ENCODE assay signal across 13 cellular contexts in the genomic region with DNA sequence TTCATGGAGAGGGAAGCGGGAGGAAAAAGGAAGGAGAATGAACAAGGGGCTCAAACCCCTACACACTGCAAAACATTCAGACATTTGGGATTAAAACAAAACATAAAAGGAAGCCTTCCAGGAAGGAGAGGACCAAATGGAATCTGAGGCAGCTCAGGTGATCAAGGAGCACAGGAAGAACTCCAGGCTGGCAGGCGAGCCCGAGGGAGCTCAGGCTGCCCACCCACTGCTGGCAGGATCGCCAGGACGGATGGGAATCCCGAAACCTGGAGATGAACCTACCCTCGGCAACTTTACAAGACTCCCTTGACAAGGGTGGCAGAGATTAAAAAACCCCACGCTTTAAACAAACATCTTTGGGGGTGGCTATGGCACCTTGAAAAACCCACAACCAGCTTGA. TPM values are rescaled to one million over a fixed set of nuclear protein-coding genes. Genes with fewer than 3 reads are reported as not detected.
DNase-seq lines count a peak whose midpoint lies in the region; ATAC-seq, FAIRE-seq and TF ChIP-seq lines count a peak whose summit lies in the region.
"Had no signal": no experiment of that assay in that cellular context is flagged by ENCODE, and none has a peak within 500 bp of the region (broad histone marks: within the 10 kb centered on the region; RNA-seq: fewer than 3 reads in every experiment).

No MANE protein-coding gene starts in this region.

- WGBS in HepG2 (ENCODE audit: low lambda C conversion rate): 100% methylated on average over 8 of the region's 8 CpGs
- WGBS in right lobe of liver (ENCODE audit: insufficient coverage, low coverage, low lambda C conversion rate, missing lambda C conversion rate): 89% methylated on average over 8 of the region's 8 CpGs
- 86 to 89% methylated on average over 8 of the region's 8 CpGs for WGBS in upper lobe of left lung, 2 donors
- whole genome bisulfite sequencing in mesendoderm (ENCODE audit: extremely low coverage, insufficient coverage, low lambda C conversion rate): no CpG with 5 or more reads among the region's 8 CpGs
- WGBS in GM23248 (ENCODE audit: low coverage in 1 of 2, low lambda C conversion rate in 2 of 2, missing lambda C conversion rate in 2 of 2), 2 experiments: 79 to 85% methylated on average over 8 of the region's 8 CpGs

- H2AFZ ChIP-seq in HepG2 (ENCODE audit: low read length) (no peak overlapping the region), GM23248 (no peak overlapping the region)

- in situ Hi-C loops in HepG2 (cut with HindIII; ENCODE audit: extremely low pct_ligation_motif_present, low pct_unique_long_range_greater_than_20kb): no loop called here
- in situ Hi-C loops in GM23248 (cut with MboI): no loop called here

- H3K4me1 ChIP-seq in HepG2 (ENCODE audit: insufficient read depth, low read length): peaks cover 12% of the 10 kb centered on the region
- H3K4me1 ChIP-seq in right lobe of liver: no peaks in the 10 kb centered on the region
- H3K4me1 ChIP-seq in upper lobe of left lung: peaks cover 23 to 43% (median 29%) of the 10 kb centered on the region in 4 donors
- peaks cover 4% of the 10 kb centered on the region for H3K4me1 ChIP-seq in mesendoderm (ENCODE audit: control insufficient read depth, low read depth, low read length)
- H3K4me1 ChIP-seq in GM23248 (ENCODE audit: insufficient read depth): peaks cover 10% of the 10 kb centered on the region; the same call in 1 of the 2 replicates

- H3K23ac ChIP-seq in mesendoderm (ENCODE audit: low read length): no peak overlapping the region

- peaks cover 10% of the 10 kb centered on the region for H3K79me1 ChIP-seq in mesendoderm (ENCODE audit: low read length)

- H3K18ac ChIP-seq in mesendoderm (ENCODE audit: low read length): no peak overlapping the region

- H4K8ac ChIP-seq in mesendoderm (ENCODE audit: low read depth, low read length): no peak overlapping the region

- peaks cover 67% of the 10 kb centered on the region for H4K20me1 ChIP-seq in HepG2 (ENCODE audit: insufficient read depth, low read length)
- no peaks in the 10 kb centered on the region for H4K20me1 ChIP-seq in GM23248 (ENCODE audit: insufficient read depth)

- H3K9me2 ChIP-seq in GM23248 (ENCODE audit: insufficient read depth): no peaks in the 10 kb centered on the region

- CTCF ChIA-PET in HepG2 (lab: Yijun Ruan, JAX; ENCODE audit: low intra/inter-chr PET ratio, low total read pairs): no interaction called here

- POLR2A ChIA-PET in HepG2 (lab: Yijun Ruan, JAX): interaction anchor here (1.1 to 3.8 kb wide), 2 partner anchors 12 to 14 kb away, joined by 3 to 23 read pairs; a partner anchor contains a TSS

- BruUV-seq in HepG2 (replicated peaks; lab: Mats Ljungman, UMichigan): TSS peak; percentile 25

- no peak overlapping the region for H2AK5ac ChIP-seq in mesendoderm (ENCODE audit: low read length)

- no peak for FAIRE-seq in HepG2 (lab: Jason Lieb, UNC)
- FAIRE-seq: GM12891 had no signal

- H3K4me2 ChIP-seq in HepG2 (ENCODE audit: low read depth, low read length) (no peak overlapping the region), mesendoderm (ENCODE audit: low read length) (no peak overlapping the region), GM23248 (ENCODE audit: unreplicated experiment) (no peak overlapping the region)

- peak overlapping the region; percentile 84 to 92 for H3K27ac Mint-ChIP-seq in activated naive CD4-positive, alpha-beta T cell treated with anti-CD3 and anti-CD28 coated beads, Interleukin-2, amount 50 U/mL, for 72 hours

- peaks cover 37 to 53% of the 10 kb centered on the region in 2 donors for H3K36me3 Mint-ChIP-seq in activated naive CD4-positive, alpha-beta T cell treated with anti-CD3 and anti-CD28 coated beads, Interleukin-2, amount 50 U/mL, for 72 hours

- peaks cover 62% of the 10 kb centered on the region for H3F3A ChIP-seq in GM23248 (ENCODE audit: insufficient read depth)

- no peak for TF ChIP-seq POLR2A in HepG2 (IDR thresholded peaks at IDR 0.05; ENCODE audit: insufficient read depth in 1 of 2, low read depth in 2 of 2, low read length in 2 of 2)
- TF ChIP-seq POLR2A in right lobe of liver (IDR thresholded peaks at IDR 0.05): no peak
- TF ChIP-seq POLR2A in upper lobe of left lung (IDR thresholded peaks at IDR 0.05): no peak

- no peak overlapping the region for H3K4me3 ChIP-seq in HepG2 (replicated peaks in 1 of 3; ENCODE audit: insufficient read depth in 1 of 3, low read depth in 2 of 3, low read length in 3 of 3)
- H3K4me3 ChIP-seq in right lobe of liver: no peak overlapping the region
- no peak overlapping the region for H3K4me3 ChIP-seq in upper lobe of left lung
- H3K4me3 ChIP-seq in WERI-Rb-1 (ENCODE audit: low read depth, low read length): no peak overlapping the region
- H3K4me3 ChIP-seq in mesendoderm (ENCODE audit: low read length): no peak overlapping the region
- H3K4me3 ChIP-seq in GM23248: no peak overlapping the region
- H3K4me3 ChIP-seq: breast epithelium, testis had no signal

- no peaks in the 10 kb centered on the region for H3K27me3 ChIP-seq in HepG2 (ENCODE audit: control insufficient read depth in 1 of 2, insufficient read depth in 2 of 2, low read length in 2 of 2)
- H3K27me3 ChIP-seq in right lobe of liver: no peaks in the 10 kb centered on the region
- H3K27me3 ChIP-seq in upper lobe of left lung: no peaks in the 10 kb centered on the region
- H3K27me3 ChIP-seq in WERI-Rb-1 (ENCODE audit: insufficient read depth, low read depth, severe bottlenecking): no peaks in the 10 kb centered on the region
- H3K27me3 ChIP-seq in mesendoderm (ENCODE audit: insufficient read depth, low read length, poor library complexity): no peaks in the 10 kb centered on the region
- no peaks in the 10 kb centered on the region for H3K27me3 ChIP-seq in GM23248 (replicated peaks; ENCODE audit: insufficient read depth)
- H3K27me3 ChIP-seq: breast epithelium, testis had no signal

- H2BK5ac ChIP-seq in mesendoderm (ENCODE audit: low read length): no peak overlapping the region

- H4K5ac ChIP-seq in mesendoderm (ENCODE audit: low read length): no peak overlapping the region

- H3K79me2 ChIP-seq in HepG2 (ENCODE audit: insufficient read depth, low read length) (peaks cover 4% of the 10 kb centered on the region), mesendoderm (ENCODE audit: control insufficient read depth, insufficient read depth, low read length) (peaks cover 12% of the 10 kb centered on the region), GM23248 (ENCODE audit: insufficient read depth) (peaks cover 30% of the 10 kb centered on the region)

- ATAC-seq in HepG2: no peak
- no peak for ATAC-seq in right lobe of liver
- ATAC-seq in activated naive CD4-positive, alpha-beta T cell treated with anti-CD3 and anti-CD28 coated beads, Interleukin-2, amount 50 U/mL, for 72 hours: no peak
- no peak for ATAC-seq in upper lobe of left lung (ENCODE audit: low FRiP score in 2 of 2)

- TF ChIP-seq CTCF in HepG2 (CRISPR knock-in tag; IDR thresholded peaks at IDR 0.05) (no peak), right lobe of liver (IDR thresholded peaks at IDR 0.05) (no peak), upper lobe of left lung (IDR thresholded peaks at IDR 0.05) (no peak), WERI-Rb-1 (IDR thresholded peaks at IDR 0.05; ENCODE audit: low read depth, low read length) (no peak)

- H2BK120ac ChIP-seq in mesendoderm (ENCODE audit: low read depth, low read length): no peak overlapping the region

- H3K27ac ChIP-seq in HepG2 (ENCODE audit: extremely low read length, insufficient read depth, low read length): no peak overlapping the region
- H3K27ac ChIP-seq in right lobe of liver: no peak overlapping the region
- H3K27ac ChIP-seq in upper lobe of left lung: peak overlapping the region in 3 of 4 donors; percentile 20 to 67 (median 50)
- H3K27ac ChIP-seq in WERI-Rb-1: no peak overlapping the region
- H3K27ac ChIP-seq in mesendoderm (ENCODE audit: low read depth, low read length): no peak overlapping the region
- H3K27ac ChIP-seq in GM23248: no peak overlapping the region

- H3K4ac ChIP-seq in mesendoderm (ENCODE audit: low read depth, low read length): no peak overlapping the region

- no peak overlapping the region for H2BK15ac ChIP-seq in mesendoderm (replicated peaks; ENCODE audit: low read depth)

- no peaks in the 10 kb centered on the region for H3K9me3 ChIP-seq in HepG2 (ENCODE audit: low read length)
- H3K9me3 ChIP-seq in right lobe of liver: no peaks in the 10 kb centered on the region
- no peaks in the 10 kb centered on the region for H3K9me3 ChIP-seq in upper lobe of left lung
- no peaks in the 10 kb centered on the region for H3K9me3 ChIP-seq in WERI-Rb-1 (ENCODE audit: severe bottlenecking)
- no peaks in the 10 kb centered on the region for H3K9me3 ChIP-seq in GM23248 (ENCODE audit: low read depth)
- H3K9me3 ChIP-seq: breast epithelium, testis had no signal

- no peaks in the 10 kb centered on the region for H3K9me3 Mint-ChIP-seq in activated naive CD4-positive, alpha-beta T cell treated with anti-CD3 and anti-CD28 coated beads, Interleukin-2, amount 50 U/mL, for 72 hours

- H3K36me3 ChIP-seq in HepG2 (replicated peaks in 1 of 2; ENCODE audit: control insufficient read depth in 1 of 2, insufficient read depth in 2 of 2, low read length in 2 of 2) (peaks cover 41 to 63% of the 10 kb centered on the region in 2 experiments), right lobe of liver (peaks cover 34 to 69% (median 46%) of the 10 kb centered on the region in 4 donors), upper lobe of left lung (peaks cover 52 to 81% (median 75%) of the 10 kb centered on the region in 4 donors), WERI-Rb-1 (peaks cover 70% of the 10 kb centered on the region), mesendoderm (ENCODE audit: control insufficient read depth, insufficient read depth, low read length) (peaks cover 44% of the 10 kb centered on the region), GM23248 (ENCODE audit: low read depth) (peaks cover 53% of the 10 kb centered on the region)

- DNase-seq in HepG2 (ENCODE audit: low spot score) (no peak), right lobe of liver (no peak), mesenteric fat pad (ENCODE audit: low spot score) (peak; percentile 53), upper lobe of left lung (no peak), WERI-Rb-1 (no peak), mesendoderm (no peak), GM23248 (no peak)
- peak in 1 of 2 donors; percentile 51 for DNase-seq in activated naive CD4-positive, alpha-beta T cell treated with anti-CD3 and anti-CD28 coated beads, Interleukin-2, amount 50 U/mL, for 72 hours (ENCODE audit: low spot score in 2 of 2)
- DNase-seq: midbrain, NCI-H1092 treated with DMSO at 0.1 percent for 48 hours had no signal

- intact Hi-C loops in HepG2 (cut with micrococcal nuclease; ENCODE audit: unreplicated experiment) (no loop called here), right lobe of liver (cut with DNase I) (loop anchor here in 1 of 2 donors (10.0 kb wide), 1 partner anchor 80 kb away; no protein-coding TSS in a partner anchor)

- TF ChIP-seq RAD21 in HepG2 (CRISPR knock-in tag; IDR thresholded peaks at IDR 0.05): no peak

- TF ChIP-seq EP300 in HepG2 (IDR thresholded peaks at IDR 0.05; ENCODE audit: low read depth in 2 of 2, low read length in 2 of 2): no peak
- TF ChIP-seq EP300 in HepG2 (CRISPR knock-in tag; IDR thresholded peaks at IDR 0.05; ENCODE audit: borderline replicate concordance): no peak
- no peak for TF ChIP-seq EP300 in upper lobe of left lung (IDR thresholded peaks at IDR 0.05)

- H3K56ac ChIP-seq in mesendoderm (ENCODE audit: low read length): no peak overlapping the region

- no peak overlapping the region for H3K9ac ChIP-seq in HepG2 (ENCODE audit: insufficient read depth, low read depth, low read length)
- no peak overlapping the region for H3K9ac ChIP-seq in mesendoderm (ENCODE audit: low read length)
- H3K9ac ChIP-seq in GM23248: no peak overlapping the region

RNA-seq across cellular contexts. Expression of a gene that starts 5.0 kb away (rescaled TPM):
- total RNA-seq in HepG2 (2016; rRNA removed; fragmentation: Illumina TruSeq; extraction: Trizol): 0.11 TPM in 1 of 2 replicates, not detected in the other
- total RNA-seq in HepG2 (2016; cell fraction: cytosol; rRNA removed; fragmentation: Illumina TruSeq; extraction: Trizol; ENCODE audit: low read depth): not detected in 2 replicates
- 0.06 TPM in 1 of 2 replicates, not detected in the other for total RNA-seq in HepG2 (2016; cell fraction: insoluble cytoplasmic fraction; rRNA removed; fragmentation: Illumina TruSeq; extraction: Trizol)
- total RNA-seq in HepG2 (2016; cell fraction: membrane; rRNA removed; fragmentation: Illumina TruSeq; extraction: Trizol): not detected in 2 replicates
- 0.13 and 0.16 TPM in 2 replicates for total RNA-seq in HepG2 (2016; cell fraction: nucleus; rRNA removed; fragmentation: Illumina TruSeq; extraction: Trizol)
- 0.12 and 0.13 TPM in 2 replicates for polyA plus RNA-seq in HepG2 (2011; rRNA removed)
- polyA plus RNA-seq in HepG2 (2011; cell fraction: cytosol; rRNA removed): 0.08 and 0.09 TPM in 2 replicates
- polyA plus RNA-seq in HepG2 (2011; cell fraction: nucleus; rRNA removed): 0.31 and 0.51 TPM in 2 replicates
- polyA plus RNA-seq in HepG2 (2012): 0.19 and 0.24 TPM in 2 replicates
- polyA plus RNA-seq in HepG2 (2016; cell fraction: cytosol; fragmentation: Illumina TruSeq; extraction: Trizol; ENCODE audit: low read depth): not detected in 2 replicates
- polyA plus RNA-seq in HepG2 (2016; cell fraction: insoluble cytoplasmic fraction; fragmentation: Illumina TruSeq; extraction: Trizol; ENCODE audit: low read depth): not detected in 2 replicates
- polyA plus RNA-seq in HepG2 (2016; cell fraction: membrane; fragmentation: Illumina TruSeq; extraction: Trizol; ENCODE audit: low read depth): not detected in 2 replicates
- not detected in 2 replicates for polyA plus RNA-seq in HepG2 (2016; cell fraction: nucleus; fragmentation: Illumina TruSeq; extraction: Trizol; ENCODE audit: insufficient read depth, low read depth)
- polyA minus RNA-seq in HepG2 (2011; rRNA and poly(A)+ RNA removed; ENCODE audit: low replicate concordance): 0.68 and 0.84 TPM in 2 replicates
- 0.26 TPM in 1 of 2 replicates, not detected in the other for polyA minus RNA-seq in HepG2 (2011; cell fraction: cytosol; rRNA and poly(A)+ RNA removed)
- 0.62 and 0.77 TPM in 2 replicates for polyA minus RNA-seq in HepG2 (2011; cell fraction: nucleus; rRNA and poly(A)+ RNA removed)
- total RNA-seq in right lobe of liver: 1 to 10 TPM in 1 of 6 experiments, under 1 TPM in 5; 0.24 to 1.4 (median 0.47) TPM
- total RNA-seq in activated naive CD4-positive, alpha-beta T cell treated with anti-CD3 and anti-CD28 coated beads, Interleukin-2, amount 50 U/mL, for 72 hours: 1 to 10 TPM in 1 of 2 donors, under 1 TPM in 1; 0.87 to 2.3 TPM
- 1.8 TPM for total RNA-seq in mesenteric fat pad
- total RNA-seq in upper lobe of left lung: 1 to 10 TPM; 1.0 to 3.7 (median 1.5) TPM
- 0.62 TPM for polyA plus RNA-seq in mesendoderm (2013, experiment 1 of 2)
- polyA plus RNA-seq in mesendoderm (2013, experiment 2 of 2): 0.69 TPM
- total RNA-seq in GM23248 (2014; rRNA removed; shearing (Covaris generic)): not detected in 2 replicates
- polyA plus RNA-seq in GM23248 (2016; fragmentation: Nextera tagmentation; extraction: Ambion mirVana): not detected in 2 replicates

RNA-seq across cellular contexts. Expression of a gene that starts 13.6 kb away (rescaled TPM):
- total RNA-seq in HepG2 (2016; rRNA removed; fragmentation: Illumina TruSeq; extraction: Trizol) (42.5 and 70.4 TPM in 2 replicates), right lobe of liver (100 to 1,000 TPM in 5 of 6 experiments, 10 to 100 TPM in 1; 92.7 to 164 (median 141) TPM), mesenteric fat pad (302 TPM), upper lobe of left lung (100 to 1,000 TPM; 231 to 625 (median 265) TPM)
- total RNA-seq in HepG2 (2016; cell fraction: cytosol; rRNA removed; fragmentation: Illumina TruSeq; extraction: Trizol; ENCODE audit: low read depth): 16.0 and 19.1 TPM in 2 replicates
- total RNA-seq in HepG2 (2016; cell fraction: insoluble cytoplasmic fraction; rRNA removed; fragmentation: Illumina TruSeq; extraction: Trizol): 36.1 and 70.7 TPM in 2 replicates
- 45.9 and 46.6 TPM in 2 replicates for total RNA-seq in HepG2 (2016; cell fraction: membrane; rRNA removed; fragmentation: Illumina TruSeq; extraction: Trizol)
- 163 and 180 TPM in 2 replicates for total RNA-seq in HepG2 (2016; cell fraction: nucleus; rRNA removed; fragmentation: Illumina TruSeq; extraction: Trizol)
- polyA plus RNA-seq in HepG2 (2011; rRNA removed) (51.9 and 55.5 TPM in 2 replicates), GM23248 (2016; fragmentation: Nextera tagmentation; extraction: Ambion mirVana) (59.7 and 62.2 TPM in 2 replicates)
- polyA plus RNA-seq in HepG2 (2011; cell fraction: cytosol; rRNA removed): 14.3 and 16.0 TPM in 2 replicates
- 223 and 237 TPM in 2 replicates for polyA plus RNA-seq in HepG2 (2011; cell fraction: nucleus; rRNA removed)
- 130 and 151 TPM in 2 replicates for polyA plus RNA-seq in HepG2 (2012)
- polyA plus RNA-seq in HepG2 (2016; cell fraction: cytosol; fragmentation: Illumina TruSeq; extraction: Trizol; ENCODE audit: low read depth): 30.5 and 31.3 TPM in 2 replicates
- polyA plus RNA-seq in HepG2 (2016; cell fraction: insoluble cytoplasmic fraction; fragmentation: Illumina TruSeq; extraction: Trizol; ENCODE audit: low read depth): 93.3 and 132 TPM in 2 replicates
- polyA plus RNA-seq in HepG2 (2016; cell fraction: membrane; fragmentation: Illumina TruSeq; extraction: Trizol; ENCODE audit: low read depth): 63.8 and 66.4 TPM in 2 replicates
- polyA plus RNA-seq in HepG2 (2016; cell fraction: nucleus; fragmentation: Illumina TruSeq; extraction: Trizol; ENCODE audit: insufficient read depth, low read depth): 426 and 461 TPM in 2 replicates
- polyA minus RNA-seq in HepG2 (2011; rRNA and poly(A)+ RNA removed; ENCODE audit: low replicate concordance): 77.9 and 101 TPM in 2 replicates
- 31.1 and 32.0 TPM in 2 replicates for polyA minus RNA-seq in HepG2 (2011; cell fraction: cytosol; rRNA and poly(A)+ RNA removed)
- polyA minus RNA-seq in HepG2 (2011; cell fraction: nucleus; rRNA and poly(A)+ RNA removed): 297 and 338 TPM in 2 replicates
- 100 to 1,000 TPM; 323 to 406 TPM for total RNA-seq in activated naive CD4-positive, alpha-beta T cell treated with anti-CD3 and anti-CD28 coated beads, Interleukin-2, amount 50 U/mL, for 72 hours
- 268 TPM for polyA plus RNA-seq in mesendoderm (2013, experiment 1 of 2)
- 265 TPM for polyA plus RNA-seq in mesendoderm (2013, experiment 2 of 2)
- total RNA-seq in GM23248 (2014; rRNA removed; shearing (Covaris generic)): 81.6 and 106 TPM in 2 replicates

RNA-seq across cellular contexts. Expression of a gene that starts 20.8 kb away (rescaled TPM):
- total RNA-seq in HepG2 (2016; rRNA removed; fragmentation: Illumina TruSeq; extraction: Trizol) (not detected in 2 replicates), right lobe of liver (1 to 10 TPM; 1.6 to 8.1 (median 3.2) TPM), mesenteric fat pad (22.0 TPM), upper lobe of left lung (10 to 100 TPM; 20.5 to 80.7 (median 33.9) TPM)
- not detected in 2 replicates for total RNA-seq in HepG2 (2016; cell fraction: cytosol; rRNA removed; fragmentation: Illumina TruSeq; extraction: Trizol; ENCODE audit: low read depth)
- not detected in 2 replicates for total RNA-seq in HepG2 (2016; cell fraction: insoluble cytoplasmic fraction; rRNA removed; fragmentation: Illumina TruSeq; extraction: Trizol)
- total RNA-seq in HepG2 (2016; cell fraction: membrane; rRNA removed; fragmentation: Illumina TruSeq; extraction: Trizol): not detected in 2 replicates
- total RNA-seq in HepG2 (2016; cell fraction: nucleus; rRNA removed; fragmentation: Illumina TruSeq; extraction: Trizol): not detected in 2 replicates
- polyA plus RNA-seq in HepG2 (2011; rRNA removed) (0.18 and 0.61 TPM in 2 replicates), GM23248 (2016; fragmentation: Nextera tagmentation; extraction: Ambion mirVana) (0.61 and 0.68 TPM in 2 replicates)
- polyA plus RNA-seq in HepG2 (2011; cell fraction: cytosol; rRNA removed): 0.23 TPM in 2 replicates
- 0.54 and 1.5 TPM in 2 replicates for polyA plus RNA-seq in HepG2 (2011; cell fraction: nucleus; rRNA removed)
- 0.38 TPM in 1 of 2 replicates, not detected in the other for polyA plus RNA-seq in HepG2 (2012)
- 0.26 and 0.27 TPM in 2 replicates for polyA plus RNA-seq in HepG2 (2016; cell fraction: cytosol; fragmentation: Illumina TruSeq; extraction: Trizol; ENCODE audit: low read depth)
- polyA plus RNA-seq in HepG2 (2016; cell fraction: insoluble cytoplasmic fraction; fragmentation: Illumina TruSeq; extraction: Trizol; ENCODE audit: low read depth): not detected in 2 replicates
- 0.30 TPM in 1 of 2 replicates, not detected in the other for polyA plus RNA-seq in HepG2 (2016; cell fraction: membrane; fragmentation: Illumina TruSeq; extraction: Trizol; ENCODE audit: low read depth)
- polyA plus RNA-seq in HepG2 (2016; cell fraction: nucleus; fragmentation: Illumina TruSeq; extraction: Trizol; ENCODE audit: insufficient read depth, low read depth): not detected in 2 replicates
- 0.28 TPM in 1 of 2 replicates, not detected in the other for polyA minus RNA-seq in HepG2 (2011; rRNA and poly(A)+ RNA removed; ENCODE audit: low replicate concordance)
- not detected in 2 replicates for polyA minus RNA-seq in HepG2 (2011; cell fraction: cytosol; rRNA and poly(A)+ RNA removed)
- not detected in 2 replicates for polyA minus RNA-seq in HepG2 (2011; cell fraction: nucleus; rRNA and poly(A)+ RNA removed)
- total RNA-seq in activated naive CD4-positive, alpha-beta T cell treated with anti-CD3 and anti-CD28 coated beads, Interleukin-2, amount 50 U/mL, for 72 hours: 10 to 100 TPM; 12.5 to 12.6 TPM
- polyA plus RNA-seq in mesendoderm (2013, experiment 1 of 2): 1.0 TPM
- polyA plus RNA-seq in mesendoderm (2013, experiment 2 of 2): 1.3 TPM
- total RNA-seq in GM23248 (2014; rRNA removed; shearing (Covaris generic)): not detected in 2 replicates

RNA-seq across cellular contexts. Expression of a gene that starts 38.3 kb away (rescaled TPM):
- 7.8 and 8.3 TPM in 2 replicates for total RNA-seq in HepG2 (2016; rRNA removed; fragmentation: Illumina TruSeq; extraction: Trizol)
- total RNA-seq in HepG2 (2016; cell fraction: cytosol; rRNA removed; fragmentation: Illumina TruSeq; extraction: Trizol; ENCODE audit: low read depth): 3.5 and 4.1 TPM in 2 replicates
- total RNA-seq in HepG2 (2016; cell fraction: insoluble cytoplasmic fraction; rRNA removed; fragmentation: Illumina TruSeq; extraction: Trizol): 4.8 and 7.6 TPM in 2 replicates
- 10.9 and 11.1 TPM in 2 replicates for total RNA-seq in HepG2 (2016; cell fraction: membrane; rRNA removed; fragmentation: Illumina TruSeq; extraction: Trizol)
- total RNA-seq in HepG2 (2016; cell fraction: nucleus; rRNA removed; fragmentation: Illumina TruSeq; extraction: Trizol): 6.7 and 7.4 TPM in 2 replicates
- 15.5 and 17.6 TPM in 2 replicates for polyA plus RNA-seq in HepG2 (2011; rRNA removed)
- 7.7 and 11.1 TPM in 2 replicates for polyA plus RNA-seq in HepG2 (2011; cell fraction: cytosol; rRNA removed)
- 71.3 and 101 TPM in 2 replicates for polyA plus RNA-seq in HepG2 (2011; cell fraction: nucleus; rRNA removed)
- polyA plus RNA-seq in HepG2 (2012): 8.7 and 10.1 TPM in 2 replicates
- 5.1 and 6.2 TPM in 2 replicates for polyA plus RNA-seq in HepG2 (2016; cell fraction: cytosol; fragmentation: Illumina TruSeq; extraction: Trizol; ENCODE audit: low read depth)
- 7.8 and 9.1 TPM in 2 replicates for polyA plus RNA-seq in HepG2 (2016; cell fraction: insoluble cytoplasmic fraction; fragmentation: Illumina TruSeq; extraction: Trizol; ENCODE audit: low read depth)
- 9.5 and 11.8 TPM in 2 replicates for polyA plus RNA-seq in HepG2 (2016; cell fraction: membrane; fragmentation: Illumina TruSeq; extraction: Trizol; ENCODE audit: low read depth)
- 20.0 and 20.1 TPM in 2 replicates for polyA plus RNA-seq in HepG2 (2016; cell fraction: nucleus; fragmentation: Illumina TruSeq; extraction: Trizol; ENCODE audit: insufficient read depth, low read depth)
- polyA minus RNA-seq in HepG2 (2011; rRNA and poly(A)+ RNA removed; ENCODE audit: low replicate concordance): 25.9 and 40.8 TPM in 2 replicates
- 4.3 and 6.6 TPM in 2 replicates for polyA minus RNA-seq in HepG2 (2011; cell fraction: cytosol; rRNA and poly(A)+ RNA removed)
- polyA minus RNA-seq in HepG2 (2011; cell fraction: nucleus; rRNA and poly(A)+ RNA removed): 8.7 and 10.9 TPM in 2 replicates
- total RNA-seq in right lobe of liver: 10 to 100 TPM in 1 of 6 experiments, 1 to 10 TPM in 5; 3.4 to 14.7 (median 4.8) TPM
- total RNA-seq in activated naive CD4-positive, alpha-beta T cell treated with anti-CD3 and anti-CD28 coated beads, Interleukin-2, amount 50 U/mL, for 72 hours: 10 to 100 TPM; 67.7 to 83.2 TPM
- 18.2 TPM for total RNA-seq in mesenteric fat pad
- total RNA-seq in upper lobe of left lung: 10 to 100 TPM; 19.0 to 84.7 (median 29.2) TPM
- 10.2 TPM for polyA plus RNA-seq in mesendoderm (2013, experiment 1 of 2)
- polyA plus RNA-seq in mesendoderm (2013, experiment 2 of 2): 10.2 TPM
- 18.2 and 19.7 TPM in 2 replicates for total RNA-seq in GM23248 (2014; rRNA removed; shearing (Covaris generic))
- polyA plus RNA-seq in GM23248 (2016; fragmentation: Nextera tagmentation; extraction: Ambion mirVana): 4.2 and 6.2 TPM in 2 replicates

RNA-seq across cellular contexts. Expression of a gene that starts 41.8 kb away (rescaled TPM):
- total RNA-seq in HepG2 (2016; rRNA removed; fragmentation: Illumina TruSeq; extraction: Trizol) (not detected in 2 replicates), right lobe of liver (1 to 10 TPM; 1.6 to 7.7 (median 2.3) TPM), mesenteric fat pad (8.8 TPM), upper lobe of left lung (10 to 100 TPM in 1 of 6 donors, 1 to 10 TPM in 2, under 1 TPM in 1, not detected in 2; 0.59 to 21.6 (median 2.9) TPM)
- total RNA-seq in HepG2 (2016; cell fraction: cytosol; rRNA removed; fragmentation: Illumina TruSeq; extraction: Trizol; ENCODE audit: low read depth): not detected in 2 replicates
- not detected in 2 replicates for total RNA-seq in HepG2 (2016; cell fraction: insoluble cytoplasmic fraction; rRNA removed; fragmentation: Illumina TruSeq; extraction: Trizol)
- total RNA-seq in HepG2 (2016; cell fraction: membrane; rRNA removed; fragmentation: Illumina TruSeq; extraction: Trizol): not detected in 2 replicates
- not detected in 2 replicates for total RNA-seq in HepG2 (2016; cell fraction: nucleus; rRNA removed; fragmentation: Illumina TruSeq; extraction: Trizol)
- polyA plus RNA-seq in HepG2 (2011; rRNA removed) (0.03 TPM in 1 of 2 replicates, not detected in the other), GM23248 (2016; fragmentation: Nextera tagmentation; extraction: Ambion mirVana) (0.48 and 1.1 TPM in 2 replicates)
- polyA plus RNA-seq in HepG2 (2011; cell fraction: cytosol; rRNA removed): 0.08 and 0.14 TPM in 2 replicates
- polyA plus RNA-seq in HepG2 (2011; cell fraction: nucleus; rRNA removed): 0.13 TPM in 1 of 2 replicates, not detected in the other
- polyA plus RNA-seq in HepG2 (2012): 0.32 and 0.42 TPM in 2 replicates
- not detected in 2 replicates for polyA plus RNA-seq in HepG2 (2016; cell fraction: cytosol; fragmentation: Illumina TruSeq; extraction: Trizol; ENCODE audit: low read depth)
- 0.07 TPM in 1 of 2 replicates, not detected in the other for polyA plus RNA-seq in HepG2 (2016; cell fraction: insoluble cytoplasmic fraction; fragmentation: Illumina TruSeq; extraction: Trizol; ENCODE audit: low read depth)
- not detected in 2 replicates for polyA plus RNA-seq in HepG2 (2016; cell fraction: membrane; fragmentation: Illumina TruSeq; extraction: Trizol; ENCODE audit: low read depth)
- polyA plus RNA-seq in HepG2 (2016; cell fraction: nucleus; fragmentation: Illumina TruSeq; extraction: Trizol; ENCODE audit: insufficient read depth, low read depth): not detected in 2 replicates
- 1.9 TPM in 1 of 2 replicates, not detected in the other for polyA minus RNA-seq in HepG2 (2011; rRNA and poly(A)+ RNA removed; ENCODE audit: low replicate concordance)
- not detected in 2 replicates for polyA minus RNA-seq in HepG2 (2011; cell fraction: cytosol; rRNA and poly(A)+ RNA removed)
- not detected in 2 replicates for polyA minus RNA-seq in HepG2 (2011; cell fraction: nucleus; rRNA and poly(A)+ RNA removed)
- 1 to 10 TPM in 1 of 2 donors, under 1 TPM in 1; 0.84 to 1.3 TPM for total RNA-seq in activated naive CD4-positive, alpha-beta T cell treated with anti-CD3 and anti-CD28 coated beads, Interleukin-2, amount 50 U/mL, for 72 hours
- polyA plus RNA-seq in mesendoderm (2013, experiment 1 of 2): 0.39 TPM
- 0.74 TPM for polyA plus RNA-seq in mesendoderm (2013, experiment 2 of 2)
- total RNA-seq in GM23248 (2014; rRNA removed; shearing (Covaris generic)): 0.51 and 5.6 TPM in 2 replicates

Comparison
In these comparisons a context has a peak if more than half of its experiments do, and no peak if none do; other contexts are left out.
1. H3K27ac ChIP-seq: peak in upper lobe of left lung (3 of 4); none in HepG2 (single experiment), right lobe of liver (0 of 3), WERI-Rb-1 (single experiment), mesendoderm (single experiment) and GM23248 (single experiment).